ENCODE assay signal across 1 cellular context in genomic region chr11:20156876-20157613, GRCh38.
TF ChIP-seq lines count a peak whose summit lies in the region.

No MANE protein-coding gene starts in this region.

TF ChIP-seq in IMR-90, 13 proteins besides CTCF, POLR2A, EP300 and RAD21:
- TF ChIP-seq MAZ (IDR thresholded peaks at IDR 0.05; ENCODE audit: borderline replicate concordance, low read depth, low read length) (no peak), ELK1 (IDR thresholded peaks at IDR 0.05; ENCODE audit: borderline replicate concordance, low read depth, low read length) (no peak), MAFK (IDR thresholded peaks at IDR 0.05; ENCODE audit: low read depth, low read length) (no peak), CHD1 (IDR thresholded peaks at IDR 0.05; ENCODE audit: low read depth, low read length) (no peak), MXI1 (IDR thresholded peaks at IDR 0.05; ENCODE audit: borderline replicate concordance, low read depth, low read length) (no peak), RCOR1 (IDR thresholded peaks at IDR 0.05; ENCODE audit: insufficient replicate concordance, low read length) (no peak), CEBPB (IDR thresholded peaks at IDR 0.05; ENCODE audit: low read depth, low read length) (no peak), SMC3 (IDR thresholded peaks at IDR 0.05; ENCODE audit: low read depth, low read length) (no peak), RFX5 (IDR thresholded peaks at IDR 0.05; ENCODE audit: low read depth, low read length) (no peak), FOS (IDR thresholded peaks at IDR 0.05; ENCODE audit: low read depth, low read length) (no peak), NFE2L2 (IDR thresholded peaks at IDR 0.05; ENCODE audit: low read depth, low read length) (no peak), BHLHE40 (IDR thresholded peaks at IDR 0.05; ENCODE audit: low read depth, low read length) (no peak)
- TF ChIP-seq, protein P1, sequence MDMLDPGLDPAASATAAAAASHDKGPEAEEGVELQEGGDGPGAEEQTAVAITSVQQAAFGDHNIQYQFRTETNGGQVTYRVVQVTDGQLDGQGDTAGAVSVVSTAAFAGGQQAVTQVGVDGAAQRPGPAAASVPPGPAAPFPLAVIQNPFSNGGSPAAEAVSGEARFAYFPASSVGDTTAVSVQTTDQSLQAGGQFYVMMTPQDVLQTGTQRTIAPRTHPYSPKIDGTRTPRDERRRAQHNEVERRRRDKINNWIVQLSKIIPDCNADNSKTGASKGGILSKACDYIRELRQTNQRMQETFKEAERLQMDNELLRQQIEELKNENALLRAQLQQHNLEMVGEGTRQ (IDR thresholded peaks at IDR 0.05; ENCODE audit: low read depth, low read length) = no peak
